Comparison of ENCODE assay signal across 8 cellular contexts in the genomic region with DNA sequence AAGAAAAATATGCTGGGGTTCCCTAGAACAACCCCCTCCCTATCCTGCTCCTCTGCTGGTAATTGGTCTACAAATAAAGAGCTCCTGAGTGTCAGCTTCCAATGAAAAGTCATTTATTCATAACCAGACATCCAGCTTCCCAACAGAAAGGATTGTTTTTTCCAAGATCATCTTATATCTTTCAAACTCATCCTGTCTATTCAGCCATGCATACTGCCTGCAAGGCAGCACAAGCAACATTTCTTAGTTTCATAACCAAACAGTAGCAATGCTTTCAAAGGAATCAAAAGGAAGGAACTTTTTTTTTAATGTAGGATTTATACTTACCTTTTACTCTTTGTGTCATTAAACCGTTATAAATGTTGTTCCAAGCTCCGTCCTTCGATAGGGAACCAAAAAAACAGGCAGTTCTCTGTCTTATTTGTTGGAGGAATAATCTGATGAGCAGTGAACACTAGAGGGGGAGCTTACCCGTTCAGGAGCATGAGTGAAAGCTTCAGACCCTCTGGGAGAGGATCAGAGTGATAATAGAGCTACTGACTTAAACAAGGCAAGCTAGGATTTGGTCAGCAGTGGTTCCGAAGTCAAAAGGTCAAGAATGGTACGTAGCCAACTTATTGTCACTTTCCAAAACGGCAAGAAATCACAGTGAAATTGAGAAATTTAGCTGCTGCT.
A peak's percentile ranks its signal among the peaks of the same experiment; 100 is the strongest.
DNase-seq lines count a peak whose midpoint lies in the region; TF ChIP-seq lines count a peak whose summit lies in the region.

No MANE protein-coding gene starts in this region.

- H3K9me3 ChIP-seq in transverse colon: no peaks in the 10 kb centered on the region

- no peaks in the 10 kb centered on the region for H3K4me1 ChIP-seq in transverse colon

- H3K27me3 ChIP-seq in transverse colon: no peaks in the 10 kb centered on the region

- H3K4me3 ChIP-seq in GM12865 (ENCODE audit: low read depth, low read length) (no peak overlapping the region), fibroblast of mammary gland (ENCODE audit: control insufficient read depth, low read depth, low read length) (no peak overlapping the region), transverse colon (no peak overlapping the region)

- in situ Hi-C loops in transverse colon (cut with MboI; ENCODE audit: low pct_ligation_motif_present in 1 of 4, low pct_unique_long_range_greater_than_20kb in 1 of 4, low sequenced_read_pairs in 3 of 4): no loop called here

- no peak overlapping the region for H3K27ac ChIP-seq in transverse colon

- TF ChIP-seq CTCF in GM12865 (IDR thresholded peaks at IDR 0.05; ENCODE audit: insufficient read depth, low read depth, low read length, missing control alignments): no peak
- TF ChIP-seq CTCF in fibroblast of mammary gland (conservative IDR thresholded peaks at IDR 0.05; ENCODE audit: control insufficient read depth, insufficient read depth, low read depth, low read length): peak; percentile 61
- TF ChIP-seq CTCF in transverse colon (IDR thresholded peaks at IDR 0.05): no peak

- intact Hi-C loops in transverse colon (cut with DNase I; ENCODE audit: low total_unique reads): no loop called here

- no peak for TF ChIP-seq POLR2A in transverse colon (IDR thresholded peaks at IDR 0.05)

- WGBS in transverse colon (ENCODE audit: low coverage in 1 of 2), 2 donors: 36 to 41% methylated on average over 6 to 7 of the region's 7 CpGs

- no peak for TF ChIP-seq EP300 in transverse colon (IDR thresholded peaks at IDR 0.05; ENCODE audit: low read depth)

- H3K36me3 ChIP-seq in transverse colon: no peaks in the 10 kb centered on the region

- DNase-seq in GM12865 (ENCODE audit: low read depth) (peak; percentile 5), OCI-M2 (lab: John Stamatoyannopoulos, UW; ENCODE audit: unreplicated experiment) (peak; percentile 6), fibroblast of mammary gland (ENCODE audit: low read depth) (peak; percentile 79), pons (ENCODE audit: low spot score) (peak; percentile 60), SKM-1 (lab: John Stamatoyannopoulos, UW; ENCODE audit: unreplicated experiment) (no peak), NCI-H187 treated with DMSO at 0.1 percent for 48 hours (lab: John Stamatoyannopoulos, UW) (no peak), DMS79 (lab: John Stamatoyannopoulos, UW) (no peak), transverse colon (no peak)

Comparison
In these comparisons a context has a peak if more than half of its experiments do, and no peak if none do; other contexts are left out.
1. DNase-seq: peak in GM12865 (single experiment), OCI-M2 (single experiment), fibroblast of mammary gland (single experiment) and pons (single experiment); none in SKM-1 (single experiment), NCI-H187 treated with DMSO at 0.1 percent for 48 hours (single experiment), DMS79 (single experiment) and transverse colon (single experiment).